In genomic region chrX:15737188-15737956, GRCh38 we compare ENCODE assay signal across 8 cellular contexts. TPM values are rescaled to one million over a fixed set of nuclear protein-coding genes. Genes with fewer than 3 reads are reported as not detected.
DNase-seq lines count a peak whose midpoint lies in the region; ATAC-seq, FAIRE-seq and TF ChIP-seq lines count a peak whose summit lies in the region.

No MANE protein-coding gene starts in this region.

- ATAC-seq in GM19372 (IDR thresholded peaks at IDR 0.05; ENCODE audit: low read depth, unreplicated experiment) (peak; percentile 5), GM21737 (IDR thresholded peaks at IDR 0.05; ENCODE audit: unreplicated experiment) (no peak)

- H3K79me2 ChIP-seq in endothelial cell of umbilical vein (ENCODE audit: control insufficient read depth, insufficient read depth, low read length), result no peaks in the 10 kb centered on the region

- H4K20me1 ChIP-seq in endothelial cell of umbilical vein (replicated peaks; ENCODE audit: control insufficient read depth, extremely low read depth, insufficient read depth, low read length), result no peaks in the 10 kb centered on the region

- peak overlapping the region; percentile 69 for H2AFZ ChIP-seq in endothelial cell of umbilical vein (ENCODE audit: low read depth, low read length)

- H3K4me3 ChIP-seq in NT2/D1 (ENCODE audit: insufficient read length, low read depth) (peak overlapping the region; percentile 21), endothelial cell of umbilical vein (replicated peaks in 1 of 3; ENCODE audit: insufficient read depth in 1 of 3, low read depth in 1 of 3, low read length in 3 of 3) (peak overlapping the region in 2 of 3 experiments; percentile 53 to 56), prostate gland (peak overlapping the region in 1 of 2 donors; percentile 44)

- intact Hi-C loops in endothelial cell of umbilical vein (cut with micrococcal nuclease) (no loop called here), prostate gland (cut with DNase I) (loop anchor here (10.0 kb wide), 1 partner anchor 53 kb away; no protein-coding TSS in a partner anchor)

- dilution Hi-C loops in endothelial cell of umbilical vein (cut with MboI; ENCODE audit: extremely low pct_ligation_motif_present, low sequenced_read_pairs), result no loop called here

- BruUV-seq in endothelial cell of umbilical vein (replicated peaks; lab: Mats Ljungman, UMichigan), result no TSS peak

- H3K27me3 ChIP-seq in NT2/D1 (ENCODE audit: insufficient read depth, insufficient read length) (peaks cover 6% of the 10 kb centered on the region), endothelial cell of umbilical vein (ENCODE audit: control insufficient read depth in 2 of 2, insufficient read depth in 2 of 2, low read length in 2 of 2) (no peaks in the 10 kb centered on the region), prostate gland (replicated peaks; ENCODE audit: insufficient read depth) (no peaks in the 10 kb centered on the region)

- H3K4me2 ChIP-seq in endothelial cell of umbilical vein (ENCODE audit: insufficient read depth, low read length), result peak overlapping the region; percentile 64

- no peak for TF ChIP-seq CTCF in endothelial cell of umbilical vein (IDR thresholded peaks at IDR 0.05; ENCODE audit: extremely low read depth in 1 of 2, insufficient read depth in 1 of 2, low read depth in 1 of 2, low read length in 2 of 2)
- no peak for TF ChIP-seq CTCF in prostate gland (IDR thresholded peaks at IDR 0.05)

- DNase-seq in NT2/D1 (ENCODE audit: low read depth, low spot score) (no peak), endothelial cell of umbilical vein (ENCODE audit: low read depth, low spot score) (peak; percentile 9), prostate gland (ENCODE audit: low spot score) (no peak), middle frontal gyrus (ENCODE audit: extremely low spot score, low spot score) (no peak), HTR-8/SVneo (ENCODE audit: insufficient read length, low spot score) (no peak), iPS-NIHi11 (ENCODE audit: low spot score) (no peak)

- H3K9ac ChIP-seq in NT2/D1 (ENCODE audit: insufficient read length, low read depth) (no peak overlapping the region), endothelial cell of umbilical vein (replicated peaks; ENCODE audit: extremely low read depth, insufficient read depth, low read length) (no peak overlapping the region)

- WGBS in prostate gland, result 3% methylated on average over 14 of the region's 14 CpGs

- no peaks in the 10 kb centered on the region for H3K9me1 ChIP-seq in endothelial cell of umbilical vein (replicated peaks; ENCODE audit: control insufficient read depth, extremely low read depth, insufficient read depth, low read length)

- H3K4me1 ChIP-seq in NT2/D1 (ENCODE audit: insufficient read depth, insufficient read length), result peaks cover 2% of the 10 kb centered on the region
- peaks cover 4% of the 10 kb centered on the region for H3K4me1 ChIP-seq in endothelial cell of umbilical vein (ENCODE audit: control insufficient read depth, extremely low read depth, insufficient read depth, low read length)
- H3K4me1 ChIP-seq in prostate gland (replicated peaks), result no peaks in the 10 kb centered on the region

- H3K9me3 ChIP-seq in NT2/D1 (ENCODE audit: insufficient read depth, low read length), result no peaks in the 10 kb centered on the region
- no peaks in the 10 kb centered on the region for H3K9me3 ChIP-seq in endothelial cell of umbilical vein (replicated peaks; ENCODE audit: control insufficient read depth, insufficient read depth, low read length)
- H3K9me3 ChIP-seq in prostate gland, result no peaks in the 10 kb centered on the region

- no peak for FAIRE-seq in endothelial cell of umbilical vein (lab: Jason Lieb, UNC)
- no peak for FAIRE-seq in HTR-8/SVneo (lab: Jason Lieb, UNC)

- H3K27ac ChIP-seq in endothelial cell of umbilical vein (ENCODE audit: insufficient read depth, low read depth, low read length), result no peak overlapping the region
- peak overlapping the region; percentile 43 to 57 for H3K27ac ChIP-seq in prostate gland

- POLR2A ChIA-PET in endothelial cell of umbilical vein (lab: Charles Lee), result no interaction called here

- TF ChIP-seq POLR2A in endothelial cell of umbilical vein (IDR thresholded peaks at IDR 0.05; ENCODE audit: low read depth, low read length) (no peak), prostate gland (IDR thresholded peaks at IDR 0.05) (no peak)

- CTCF ChIA-PET in endothelial cell of umbilical vein (lab: Charles Lee), result interaction anchor here (0.9 kb wide), 1 partner anchor 12 kb away, joined by 3 read pairs; no protein-coding TSS in a partner anchor

- no peaks in the 10 kb centered on the region for H3K36me3 ChIP-seq in NT2/D1 (ENCODE audit: insufficient read depth, insufficient read length, low read length)
- H3K36me3 ChIP-seq in endothelial cell of umbilical vein (ENCODE audit: control insufficient read depth in 2 of 2, extremely low read depth in 1 of 2, insufficient read depth in 2 of 2, low read length in 2 of 2), result no peaks in the 10 kb centered on the region
- no peaks in the 10 kb centered on the region for H3K36me3 ChIP-seq in prostate gland

TF ChIP-seq in endothelial cell of umbilical vein, 7 proteins besides CTCF, POLR2A, EP300 and RAD21:
- TF ChIP-seq FOS (IDR thresholded peaks at IDR 0.05; ENCODE audit: borderline replicate concordance, insufficient read depth, low read length) (no peak), EZH2 (IDR thresholded peaks at IDR 0.05; ENCODE audit: borderline replicate concordance, low read depth, low read length, severe bottlenecking) (no peak), POLR2AphosphoS5 (IDR thresholded peaks at IDR 0.05; ENCODE audit: insufficient read depth, low read depth, low read length) (no peak), GATA2 (IDR thresholded peaks at IDR 0.05; ENCODE audit: insufficient read depth, insufficient read length, low read depth, low read length) (no peak), MYC (IDR thresholded peaks at IDR 0.05; ENCODE audit: low read depth, low read length) (no peak), JUN (IDR thresholded peaks at IDR 0.05; ENCODE audit: borderline replicate concordance, insufficient read depth, insufficient read length, low read depth) (no peak)
- TF ChIP-seq, protein P1, sequence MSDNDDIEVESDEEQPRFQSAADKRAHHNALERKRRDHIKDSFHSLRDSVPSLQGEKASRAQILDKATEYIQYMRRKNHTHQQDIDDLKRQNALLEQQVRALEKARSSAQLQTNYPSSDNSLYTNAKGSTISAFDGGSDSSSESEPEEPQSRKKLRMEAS (IDR thresholded peaks at IDR 0.05; ENCODE audit: insufficient read depth, insufficient read length), result no peak

RNA-seq across cellular contexts. Expression of gene CA5B, which starts 0.7 kb away (rescaled TPM):
- total RNA-seq in endothelial cell of umbilical vein, result 5.0 and 5.6 TPM in 2 replicates
- 1.8 and 2.3 TPM in 2 replicates for polyA plus RNA-seq in endothelial cell of umbilical vein
- 1.5 and 1.7 TPM in 2 replicates for polyA plus RNA-seq in endothelial cell of umbilical vein (2011; cell fraction: cytosol; rRNA removed)
- polyA plus RNA-seq in endothelial cell of umbilical vein (2011; cell fraction: nucleus; rRNA removed), result 4.8 and 6.0 TPM in 2 replicates
- polyA plus RNA-seq in endothelial cell of umbilical vein (2012), result 2.5 and 3.7 TPM in 2 replicates
- 7.1 and 11.7 TPM in 2 replicates for polyA minus RNA-seq in endothelial cell of umbilical vein
- polyA minus RNA-seq in endothelial cell of umbilical vein (2011; cell fraction: cytosol; rRNA and poly(A)+ RNA removed), result 3.5 TPM
- polyA minus RNA-seq in endothelial cell of umbilical vein (2011; cell fraction: nucleus; rRNA and poly(A)+ RNA removed), result 7.6 and 10.3 TPM in 2 replicates
- total RNA-seq in prostate gland, result 10 to 100 TPM in 1 of 2 donors, 1 to 10 TPM in 1; 4.6 to 35.7 TPM

RNA-seq across cellular contexts. Expression of gene ZRSR2, which starts 52.9 kb away (rescaled TPM):
- total RNA-seq in endothelial cell of umbilical vein (8.1 and 9.4 TPM in 2 replicates), prostate gland (1 to 10 TPM; 2.9 to 6.2 TPM)
- 2.4 and 3.3 TPM in 2 replicates for polyA plus RNA-seq in endothelial cell of umbilical vein
- polyA plus RNA-seq in endothelial cell of umbilical vein (2011; cell fraction: cytosol; rRNA removed), result 4.2 and 4.4 TPM in 2 replicates
- polyA plus RNA-seq in endothelial cell of umbilical vein (2011; cell fraction: nucleus; rRNA removed), result 9.7 and 14.8 TPM in 2 replicates
- 9.5 and 11.4 TPM in 2 replicates for polyA plus RNA-seq in endothelial cell of umbilical vein (2012)
- 1.9 and 2.3 TPM in 2 replicates for polyA minus RNA-seq in endothelial cell of umbilical vein
- polyA minus RNA-seq in endothelial cell of umbilical vein (2011; cell fraction: cytosol; rRNA and poly(A)+ RNA removed), result 2.4 TPM
- 3.1 and 3.2 TPM in 2 replicates for polyA minus RNA-seq in endothelial cell of umbilical vein (2011; cell fraction: nucleus; rRNA and poly(A)+ RNA removed)
